In genomic region chr2:27322766-27323591, GRCh38 we compare ENCODE assay signal across 8 cellular contexts. TPM values are rescaled to one million over a fixed set of nuclear protein-coding genes. Genes with fewer than 3 reads are reported as not detected.
DNase-seq lines count a peak whose midpoint lies in the region; ATAC-seq and TF ChIP-seq lines count a peak whose summit lies in the region.

A gene with protein sequence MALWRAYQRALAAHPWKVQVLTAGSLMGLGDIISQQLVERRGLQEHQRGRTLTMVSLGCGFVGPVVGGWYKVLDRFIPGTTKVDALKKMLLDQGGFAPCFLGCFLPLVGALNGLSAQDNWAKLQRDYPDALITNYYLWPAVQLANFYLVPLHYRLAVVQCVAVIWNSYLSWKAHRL (minus strand): TSS chr2:27323097. CDS start chr2:27322517, 580 bp downstream.

- H3K36me3 ChIP-seq in ACC112 (ENCODE audit: insufficient read depth, low read length) (no peaks in the 10 kb centered on the region), skeletal muscle tissue (ENCODE audit: control insufficient read depth in 3 of 3, insufficient read depth in 3 of 3, low read length in 3 of 3) (peaks cover 15 to 18% (median 17%) of the 10 kb centered on the region in 3 donors)

- no peaks in the 10 kb centered on the region for H3K27me3 ChIP-seq in ACC112 (ENCODE audit: insufficient read depth, low read length)
- H3K27me3 ChIP-seq in skeletal muscle tissue (ENCODE audit: control insufficient read depth in 3 of 3, insufficient read depth in 3 of 3, low read length in 3 of 3) = no peaks in the 10 kb centered on the region

- H3K79me2 ChIP-seq in ACC112 (ENCODE audit: control insufficient read depth, insufficient read depth, low read length, unreplicated experiment) = peaks cover 22% of the 10 kb centered on the region

- H3K4me1 ChIP-seq in ACC112 (ENCODE audit: control insufficient read depth, insufficient read depth, low read length, unreplicated experiment) = peaks cover 18% of the 10 kb centered on the region
- peaks cover 33 to 44% (median 39%) of the 10 kb centered on the region in 3 donors for H3K4me1 ChIP-seq in skeletal muscle tissue (ENCODE audit: control insufficient read depth in 3 of 3, insufficient read depth in 3 of 3, low read length in 3 of 3)

- H3K4me3 ChIP-seq in ACC112 (ENCODE audit: low read depth, low read length) (peak within 1 kb of the TSS; percentile 99), iPS-18c (ENCODE audit: insufficient read depth, low read depth, low read length) (peak within 1 kb of the TSS; percentile 100), skeletal muscle tissue (ENCODE audit: low read length in 3 of 3) (peak within 1 kb of the TSS; percentile 91 to 96 (median 94))

- no peak for TF ChIP-seq CTCF in VCaP (conservative IDR thresholded peaks at IDR 0.05)

- H3K9me3 ChIP-seq in iPS-18c (ENCODE audit: control insufficient read depth, insufficient read depth, low read length) (no peaks in the 10 kb centered on the region), skeletal muscle tissue (ENCODE audit: control insufficient read depth in 3 of 3, low read length in 3 of 3) (no peaks in the 10 kb centered on the region)

- in situ Hi-C loops in T47D (cut with HindIII; ENCODE audit: low pct_unique_long_range_greater_than_20kb, low sequenced_read_pairs) = no loop called here

- peak; percentile 93 for DNase-seq in NCI-H2196 treated with DMSO at 0.1 percent for 48 hours (lab: John Stamatoyannopoulos, UW; ENCODE audit: unreplicated experiment)
- peak; percentile 88 to 91 for DNase-seq in T47D (ENCODE audit: low read depth in 1 of 2, low spot score in 1 of 2)

- ATAC-seq in GM18868 (IDR thresholded peaks at IDR 0.05; ENCODE audit: unreplicated experiment) (peak; percentile 94), HG03103 (IDR thresholded peaks at IDR 0.05; ENCODE audit: low read depth, unreplicated experiment) (peak; percentile 85)

- peak within 1 kb of the TSS; percentile 95 for H3K27ac ChIP-seq in ACC112 (ENCODE audit: low read depth, low read length)
- peak within 1 kb of the TSS; percentile 94 for H3K27ac ChIP-seq in VCaP
- peak within 1 kb of the TSS; percentile 100 for H3K27ac ChIP-seq in skeletal muscle tissue (ENCODE audit: low read depth, low read length)

- peak within 1 kb of the TSS; percentile 97 to 99 (median 99) for H3K9ac ChIP-seq in skeletal muscle tissue (ENCODE audit: low read depth in 1 of 3, low read length in 3 of 3)

- peak within 1 kb of the TSS; percentile 94 for H2AFZ ChIP-seq in ACC112 (ENCODE audit: low read length, unreplicated experiment)

RNA-seq across cellular contexts. Expression of the gene that starts here (rescaled TPM):
- total RNA-seq in skeletal muscle tissue = 23.0 TPM

Comparison
In these comparisons a context has a peak if more than half of its experiments do, and no peak if none do; other contexts are left out.
1. Peak in every context shown above with its lines: DNase-seq, ATAC-seq, H3K4me3 ChIP-seq and H3K27ac ChIP-seq.